In the genomic region with DNA sequence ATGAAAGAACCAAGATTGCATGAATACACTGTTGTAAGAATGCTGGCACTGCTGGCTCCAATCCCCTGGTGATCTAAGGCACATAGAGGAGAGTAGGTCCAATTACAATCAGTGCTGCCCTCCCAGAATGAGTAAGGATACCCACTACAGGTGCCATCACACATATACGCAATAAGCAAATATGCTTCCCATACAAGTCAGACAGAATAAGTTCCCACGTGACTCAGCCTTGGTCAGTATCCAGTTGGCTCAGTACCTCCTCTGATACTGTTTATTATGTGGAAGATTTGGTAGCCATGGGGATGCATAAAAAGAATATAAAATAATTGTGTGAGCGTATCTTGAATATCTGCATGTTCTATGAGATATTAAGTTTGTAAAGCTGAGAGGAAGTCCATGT, we compare ENCODE assay signal across 24 cellular contexts. TPM values are rescaled to one million over a fixed set of nuclear protein-coding genes. Genes with fewer than 3 reads are reported as not detected.
A peak's percentile ranks its signal among the peaks of the same experiment; 100 is the strongest.
DNase-seq lines count a peak whose midpoint lies in the region; ATAC-seq and TF ChIP-seq lines count a peak whose summit lies in the region.
"Had no signal": no experiment of that assay in that cellular context is flagged by ENCODE, and none has a peak within 500 bp of the region (broad histone marks: within the 10 kb centered on the region; RNA-seq: fewer than 3 reads in every experiment).

No MANE protein-coding gene starts in this region.

- no peak overlapping the region for H3K9ac ChIP-seq in IMR-90 (ENCODE audit: low read depth, low read length)

- H2AK9ac ChIP-seq in IMR-90 (replicated peaks; ENCODE audit: low read depth, low read length, poor library complexity): no peak overlapping the region

- H3K36me3 ChIP-seq in IMR-90 (ENCODE audit: control insufficient read depth, insufficient read depth, low read length) (no peaks in the 10 kb centered on the region), body of pancreas (replicated peaks in 1 of 2; ENCODE audit: insufficient read depth in 1 of 2, low read depth in 2 of 2) (no peaks in the 10 kb centered on the region)
- H3K36me3 ChIP-seq: uterus had no signal

- no peaks in the 10 kb centered on the region for H3K36me3 Mint-ChIP-seq in T-cell

- H2BK15ac ChIP-seq in IMR-90 (ENCODE audit: low read depth, low read length): no peak overlapping the region

- BruUV-seq in IMR-90 (replicated peaks; lab: Mats Ljungman, UMichigan): no TSS peak

- no peaks in the 10 kb centered on the region for H3K27me3 Mint-ChIP-seq in T-cell
- H3K27me3 Mint-ChIP-seq: activated T-helper 17 cell treated with anti-CD3 and anti-CD28 coated beads, Interleukin-2, amount 50 U/mL, for 72 hours; progenitor cell of endocrine pancreas had no signal

- H2BK5ac ChIP-seq in IMR-90 (ENCODE audit: low read depth, low read length, poor library complexity, severe bottlenecking): no peak overlapping the region

- H2BK20ac ChIP-seq in IMR-90 (ENCODE audit: low read depth, low read length): no peak overlapping the region

- H2AK5ac ChIP-seq in IMR-90 (ENCODE audit: low read depth, low read length): no peak overlapping the region

- no peak overlapping the region for H3K4me2 ChIP-seq in IMR-90 (ENCODE audit: low read depth, low read length)
- H3K4me2 ChIP-seq: A549 had no signal

- no peak overlapping the region for H2BK120ac ChIP-seq in IMR-90 (ENCODE audit: low read depth, low read length)

- H3K9me3 ChIP-seq in IMR-90 (ENCODE audit: control insufficient read depth, insufficient read depth, low read length) (no peaks in the 10 kb centered on the region), body of pancreas (no peaks in the 10 kb centered on the region)
- H3K9me3 ChIP-seq: A549, uterus had no signal

- no peak overlapping the region for H3K27ac Mint-ChIP-seq in T-cell
- H3K27ac Mint-ChIP-seq: activated naive CD8-positive, alpha-beta T cell treated with anti-CD3 and anti-CD28 coated beads, Interleukin-2, amount 50 U/mL, for 24 hours; activated T-helper 17 cell treated with anti-CD3 and anti-CD28 coated beads, Interleukin-2, amount 50 U/mL, for 72 hours; nephron; progenitor cell of endocrine pancreas had no signal

- CTCF ChIA-PET in IMR-90 (lab: Yijun Ruan, JAX) (no interaction called here), T-cell (lab: Charles Lee) (no interaction called here)

- TF ChIP-seq POLR2A in IMR-90 (IDR thresholded peaks at IDR 0.05; ENCODE audit: low read depth, low read length) (no peak), body of pancreas (IDR thresholded peaks at IDR 0.05) (no peak)

- DNase-seq in AG08396 (ENCODE audit: low spot score) (peak; percentile 6), IMR-90 (peak; percentile 68), body of pancreas (peak; percentile 13 to 30 (median 27)), fibroblast of the aortic adventitia (ENCODE audit: low read depth) (peak; percentile 73), T-cell (no peak), hypothalamus (lab: John Stamatoyannopoulos, UW) (no peak), GOT3 (lab: John Stamatoyannopoulos, UW) (no peak), AG08395 (ENCODE audit: low spot score) (no peak)
- DNase-seq: activated naive CD8-positive, alpha-beta T cell treated with anti-CD3 and anti-CD28 coated beads, Interleukin-2, amount 50 U/mL, for 24 hours; central memory CD4-positive, alpha-beta T cell; effector CD4-positive, alpha-beta T cell; H7; kidney glomerular epithelial cell; NCI-H1694; NCI-H226; stimulated activated CD4-positive, alpha-beta T cell treated with anti-CD3 and anti-CD28 coated beads, Interleukin-4, amount 100 ng/mL, for 1 hour; uterus had no signal

- no peak overlapping the region for H4K8ac ChIP-seq in IMR-90 (ENCODE audit: low read depth in 2 of 2, low read length in 2 of 2)

- H3K4me1 ChIP-seq in IMR-90 (ENCODE audit: control insufficient read depth, insufficient read depth, low read length) (no peaks in the 10 kb centered on the region), body of pancreas (no peaks in the 10 kb centered on the region)
- H3K4me1 ChIP-seq: A549, uterus had no signal

- in situ Hi-C loops in IMR-90 (cut with MboI; ENCODE audit: low sequenced_read_pairs): no loop called here

- TF ChIP-seq RAD21 in IMR-90 (IDR thresholded peaks at IDR 0.05; ENCODE audit: low read length): no peak

- no peak overlapping the region for H4K91ac ChIP-seq in IMR-90 (ENCODE audit: insufficient read depth, low read depth, low read length)

- TF ChIP-seq CTCF in IMR-90 (conservative IDR thresholded peaks at IDR 0.05; ENCODE audit: low read depth, low read length) (no peak), body of pancreas (IDR thresholded peaks at IDR 0.05) (no peak), fibroblast of the aortic adventitia (IDR thresholded peaks at IDR 0.05; ENCODE audit: insufficient read depth, low read length) (no peak)

- no peaks in the 10 kb centered on the region for H3K79me1 ChIP-seq in IMR-90 (ENCODE audit: low read depth in 1 of 2, low read length in 2 of 2)

- H3K9me1 ChIP-seq in IMR-90 (ENCODE audit: insufficient read depth, low read length): no peaks in the 10 kb centered on the region

- H3K27me3 ChIP-seq in IMR-90 (ENCODE audit: control insufficient read depth, insufficient read depth, low read length): no peaks in the 10 kb centered on the region
- H3K27me3 ChIP-seq in body of pancreas: no peaks in the 10 kb centered on the region
- H3K27me3 ChIP-seq: uterus had no signal

- ATAC-seq in IMR-90 (ENCODE audit: low read depth) (no peak), body of pancreas (peak; percentile 60), T-cell (replicated peaks in 1 of 4) (no peak)
- ATAC-seq: activated naive CD8-positive, alpha-beta T cell treated with anti-CD3 and anti-CD28 coated beads, Interleukin-2, amount 50 U/mL, for 24 hours; activated T-helper 17 cell treated with anti-CD3 and anti-CD28 coated beads, Interleukin-2, amount 50 U/mL, for 72 hours had no signal

- no peak overlapping the region for H3K23ac ChIP-seq in IMR-90 (ENCODE audit: low read depth, low read length)

- H3K9me3 Mint-ChIP-seq in T-cell: no peaks in the 10 kb centered on the region
- H3K9me3 Mint-ChIP-seq: activated naive CD8-positive, alpha-beta T cell treated with anti-CD3 and anti-CD28 coated beads, Interleukin-2, amount 50 U/mL, for 24 hours; activated T-helper 17 cell treated with anti-CD3 and anti-CD28 coated beads, Interleukin-2, amount 50 U/mL, for 72 hours; nephron had no signal

- no peak overlapping the region for H2AFZ ChIP-seq in IMR-90 (replicated peaks; ENCODE audit: low read length, poor library complexity)

- no peak overlapping the region for H3K4ac ChIP-seq in IMR-90 (ENCODE audit: low read depth, low read length)

- no peak overlapping the region for H4K5ac ChIP-seq in IMR-90 (ENCODE audit: low read depth, low read length)

- intact Hi-C loops in IMR-90 (cut with micrococcal nuclease) (no loop called here), body of pancreas (cut with DNase I) (no loop called here)

- no peak overlapping the region for H3K4me3 ChIP-seq in IMR-90 (ENCODE audit: insufficient read depth, low read depth, low read length)
- H3K4me3 ChIP-seq in body of pancreas: no peak overlapping the region
- no peak overlapping the region for H3K4me3 ChIP-seq in fibroblast of the aortic adventitia (ENCODE audit: low read depth, low read length)
- H3K4me3 ChIP-seq: A549, skin epidermis, uterus had no signal

- POLR2A ChIA-PET in IMR-90 (lab: Charles Lee; ENCODE audit: unreplicated experiment) (no interaction called here), T-cell (lab: Charles Lee) (no interaction called here)

- H3K56ac ChIP-seq in IMR-90 (ENCODE audit: extremely low read depth, insufficient read depth, low read length): no peak overlapping the region

- no peak overlapping the region for H3K14ac ChIP-seq in IMR-90 (replicated peaks; ENCODE audit: low read depth, low read length)

- H3K18ac ChIP-seq in IMR-90 (ENCODE audit: low read depth, low read length): no peak overlapping the region

- WGBS in IMR-90 (ENCODE audit: extremely low coverage in 2 of 2, insufficient read length in 1 of 2), 2 experiments: no CpG with 5 or more reads among the region's 3 CpGs
- 30 to 43% methylated on average over 3 of the region's 3 CpGs for WGBS in body of pancreas, 2 donors

- H3K4me3 Mint-ChIP-seq in T-cell: no peak overlapping the region
- H3K4me3 Mint-ChIP-seq: activated naive CD8-positive, alpha-beta T cell treated with anti-CD3 and anti-CD28 coated beads, Interleukin-2, amount 50 U/mL, for 24 hours; activated T-helper 17 cell treated with anti-CD3 and anti-CD28 coated beads, Interleukin-2, amount 50 U/mL, for 72 hours; nephron had no signal

- dilution Hi-C loops in IMR-90 (cut with HindIII; ENCODE audit: low sequenced_read_pairs, unreplicated experiment): no loop called here

- peaks cover 0 to 4% (median 2%) of the 10 kb centered on the region in 3 donors for H3K4me1 Mint-ChIP-seq in T-cell
- H3K4me1 Mint-ChIP-seq: activated T-helper 17 cell treated with anti-CD3 and anti-CD28 coated beads, Interleukin-2, amount 50 U/mL, for 72 hours; nephron had no signal

- H4K20me1 ChIP-seq in IMR-90 (ENCODE audit: insufficient read depth, low read length): no peaks in the 10 kb centered on the region

- no peak overlapping the region for H3K27ac ChIP-seq in IMR-90 (ENCODE audit: insufficient read depth, low read length)
- no peak overlapping the region for H3K27ac ChIP-seq in body of pancreas
- H3K27ac ChIP-seq: A549, C4-2B, skin epidermis, uterus had no signal

RNA-seq across cellular contexts. Expression of a gene that starts 8.9 kb away (rescaled TPM):
- not detected in 2 replicates for total RNA-seq in IMR-90 (2012; rRNA removed)
- polyA plus RNA-seq in IMR-90 (2012; rRNA removed): not detected in 2 replicates
- polyA plus RNA-seq in IMR-90 (2012; cell fraction: cytosol; rRNA removed): not detected in 2 replicates
- not detected in 2 replicates for polyA plus RNA-seq in IMR-90 (2012; cell fraction: nucleus; rRNA removed; ENCODE audit: low replicate concordance)
- total RNA-seq in body of pancreas: not detected
- not detected in 2 replicates for total RNA-seq in fibroblast of the aortic adventitia (ENCODE audit: low replicate concordance)
- not detected for total RNA-seq in T-cell
- total RNA-seq: activated T-helper 17 cell treated with anti-CD3 and anti-CD28 coated beads, Interleukin-2, amount 50 U/mL, for 72 hours; H7; mesenteric fat pad; progenitor cell of endocrine pancreas; uterus had no signal
- polyA plus RNA-seq: A549 had no signal

RNA-seq across cellular contexts. Expression of a gene that starts 14.3 kb away (rescaled TPM):
- total RNA-seq in IMR-90 (2012; rRNA removed) (7.2 and 7.7 TPM in 2 replicates), body of pancreas (1 to 10 TPM; 4.9 to 7.3 TPM), fibroblast of the aortic adventitia (ENCODE audit: low replicate concordance) (1.2 and 3.5 TPM in 2 replicates), T-cell (under 1 TPM in 4 of 5 donors, not detected in 1; 0.10 to 0.70 (median 0.39) TPM)
- polyA plus RNA-seq in IMR-90 (2012; rRNA removed): 2.9 and 3.4 TPM in 2 replicates
- 0.70 and 0.75 TPM in 2 replicates for polyA plus RNA-seq in IMR-90 (2012; cell fraction: cytosol; rRNA removed)
- 2.3 and 9.1 TPM in 2 replicates for polyA plus RNA-seq in IMR-90 (2012; cell fraction: nucleus; rRNA removed; ENCODE audit: low replicate concordance)

RNA-seq across cellular contexts. Expression of a gene that starts 19.6 kb away (rescaled TPM):
- 0.28 and 0.36 TPM in 2 replicates for total RNA-seq in IMR-90 (2012; rRNA removed)
- polyA plus RNA-seq in IMR-90 (2012; rRNA removed): 0.07 TPM in 1 of 2 replicates, not detected in the other
- not detected in 2 replicates for polyA plus RNA-seq in IMR-90 (2012; cell fraction: cytosol; rRNA removed)
- 0.09 and 0.21 TPM in 2 replicates for polyA plus RNA-seq in IMR-90 (2012; cell fraction: nucleus; rRNA removed; ENCODE audit: low replicate concordance)
- total RNA-seq in body of pancreas: under 1 TPM in 1 of 2 donors, not detected in 1; 0.78 TPM
- total RNA-seq in fibroblast of the aortic adventitia (ENCODE audit: low replicate concordance): 0.09 TPM in 1 of 2 replicates, not detected in the other
- total RNA-seq in T-cell: not detected
- total RNA-seq: activated T-helper 17 cell treated with anti-CD3 and anti-CD28 coated beads, Interleukin-2, amount 50 U/mL, for 72 hours; mesenteric fat pad had no signal
- polyA plus RNA-seq: A549 had no signal

RNA-seq across cellular contexts. Expression of a gene that starts 35.5 kb away (rescaled TPM):
- not detected in 2 replicates for total RNA-seq in IMR-90 (2012; rRNA removed)
- polyA plus RNA-seq in IMR-90 (2012; rRNA removed): not detected in 2 replicates
- polyA plus RNA-seq in IMR-90 (2012; cell fraction: cytosol; rRNA removed): not detected in 2 replicates
- not detected in 2 replicates for polyA plus RNA-seq in IMR-90 (2012; cell fraction: nucleus; rRNA removed; ENCODE audit: low replicate concordance)
- total RNA-seq in body of pancreas: not detected
- not detected in 2 replicates for total RNA-seq in fibroblast of the aortic adventitia (ENCODE audit: low replicate concordance)
- not detected for total RNA-seq in T-cell
- total RNA-seq: activated T-helper 17 cell treated with anti-CD3 and anti-CD28 coated beads, Interleukin-2, amount 50 U/mL, for 72 hours; H7; mesenteric fat pad; progenitor cell of endocrine pancreas; uterus had no signal
- polyA plus RNA-seq: A549 had no signal

RNA-seq across cellular contexts. Expression of a gene that starts 49.1 kb away (rescaled TPM):
- total RNA-seq in IMR-90 (2012; rRNA removed): not detected in 2 replicates
- polyA plus RNA-seq in IMR-90 (2012; rRNA removed): not detected in 2 replicates
- not detected in 2 replicates for polyA plus RNA-seq in IMR-90 (2012; cell fraction: cytosol; rRNA removed)
- polyA plus RNA-seq in IMR-90 (2012; cell fraction: nucleus; rRNA removed; ENCODE audit: low replicate concordance): not detected in 2 replicates
- total RNA-seq in body of pancreas: not detected
- not detected in 2 replicates for total RNA-seq in fibroblast of the aortic adventitia (ENCODE audit: low replicate concordance)
- total RNA-seq in T-cell: not detected
- total RNA-seq: activated T-helper 17 cell treated with anti-CD3 and anti-CD28 coated beads, Interleukin-2, amount 50 U/mL, for 72 hours; H7; mesenteric fat pad; progenitor cell of endocrine pancreas; uterus had no signal
- polyA plus RNA-seq: A549 had no signal

Comparison
In these comparisons a context has a peak if more than half of its experiments do, and no peak if none do; other contexts are left out.
1. DNase-seq: peak in AG08396 (single experiment), IMR-90 (single experiment), body of pancreas (4 of 4) and fibroblast of the aortic adventitia (single experiment); none in T-cell (0 of 34), hypothalamus (0 of 51), GOT3 (single experiment) and AG08395 (single experiment).